Comparison of ENCODE assay signal across 9 cellular contexts in the genomic region with DNA sequence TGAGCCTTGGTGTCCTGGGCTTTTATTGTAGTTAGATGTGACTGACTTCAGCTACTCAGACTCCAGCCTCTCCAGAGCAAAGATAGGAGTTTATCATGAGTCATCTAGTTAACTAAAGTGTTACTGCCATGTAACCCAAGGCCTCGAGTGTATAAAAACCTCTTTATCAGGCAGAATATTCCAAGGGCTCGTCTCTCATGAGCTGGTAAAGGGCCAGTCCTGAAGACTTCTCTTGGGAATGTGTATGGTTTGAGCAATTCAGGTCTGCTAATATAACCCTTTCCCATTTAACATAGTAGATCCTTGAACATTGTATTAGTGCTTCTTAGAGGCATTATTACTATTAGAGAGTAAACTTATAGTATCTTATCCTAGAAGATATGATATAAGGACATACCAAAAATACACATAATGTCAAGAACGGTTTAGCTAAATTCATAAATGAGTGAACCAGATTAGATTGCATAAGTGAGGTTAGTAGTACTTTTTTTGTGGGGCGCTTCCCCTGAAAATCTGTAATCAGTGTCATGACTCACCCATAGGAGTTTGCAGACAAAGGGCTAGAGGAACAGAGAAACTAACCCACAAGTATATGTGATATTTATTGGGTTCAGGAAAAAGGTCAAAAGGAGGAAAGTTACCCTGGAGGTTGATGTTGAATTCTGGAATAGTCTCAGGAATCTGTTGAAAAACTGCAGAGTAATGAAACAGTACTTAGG. TPM values are rescaled to one million over a fixed set of nuclear protein-coding genes. Genes with fewer than 3 reads are reported as not detected.
DNase-seq lines count a peak whose midpoint lies in the region; ATAC-seq lines count a peak whose summit lies in the region.
"Had no signal": no experiment of that assay in that cellular context is flagged by ENCODE, and none has a peak within 500 bp of the region (broad histone marks: within the 10 kb centered on the region; RNA-seq: fewer than 3 reads in every experiment).

No MANE protein-coding gene starts in this region.

- DNase-seq in effector memory CD4-positive, alpha-beta T cell: no peak
- DNase-seq in mesenteric fat pad (ENCODE audit: low spot score) (no peak), NCI-H510A treated with DMSO at 0.1 percent for 48 hours (lab: John Stamatoyannopoulos, UW) (no peak), OCI-M2 (lab: John Stamatoyannopoulos, UW; ENCODE audit: unreplicated experiment) (no peak)
- DNase-seq: amygdala had no signal

- H3K4me3 ChIP-seq in HUES48 (ENCODE audit: low read depth, low read length) (no peak overlapping the region), skin epidermis (no peak overlapping the region)
- no peak overlapping the region for H3K4me3 ChIP-seq in effector memory CD4-positive, alpha-beta T cell (ENCODE audit: insufficient read depth, low read depth, low read length, poor library complexity, severe bottlenecking)

- no peak overlapping the region for H3K9ac ChIP-seq in HUES48 (ENCODE audit: low read depth, low read length)

- peak overlapping the region; percentile 12 for H3K27ac ChIP-seq in HUES48 (ENCODE audit: low read depth, low read length)
- peak overlapping the region; percentile 46 for H3K27ac ChIP-seq in effector memory CD4-positive, alpha-beta T cell (ENCODE audit: insufficient read depth, low read length, poor library complexity, severe bottlenecking)
- peak overlapping the region in 14 of 21 experiments; percentile 1 to 80 (median 43) for H3K27ac ChIP-seq in skin epidermis

- ATAC-seq in GM19452 (IDR thresholded peaks at IDR 0.05; ENCODE audit: unreplicated experiment) (peak; percentile 36), GM21367 (IDR thresholded peaks at IDR 0.05; ENCODE audit: unreplicated experiment) (no peak)

- no peaks in the 10 kb centered on the region for H3K27me3 ChIP-seq in HUES48 (ENCODE audit: control insufficient read depth, insufficient read depth, low read length)
- H3K27me3 ChIP-seq in effector memory CD4-positive, alpha-beta T cell (replicated peaks; ENCODE audit: control insufficient read depth, insufficient read depth, low read length, poor library complexity, severe bottlenecking): no peaks in the 10 kb centered on the region

- H3K36me3 ChIP-seq in HUES48 (ENCODE audit: control insufficient read depth, insufficient read depth, low read length): no peaks in the 10 kb centered on the region
- H3K36me3 ChIP-seq in effector memory CD4-positive, alpha-beta T cell (ENCODE audit: control insufficient read depth, insufficient read depth, low read length): no peaks in the 10 kb centered on the region

- no peaks in the 10 kb centered on the region for H3K9me3 ChIP-seq in HUES48 (ENCODE audit: control insufficient read depth, insufficient read depth, low read length)
- H3K9me3 ChIP-seq in effector memory CD4-positive, alpha-beta T cell (ENCODE audit: control insufficient read depth, low read length): no peaks in the 10 kb centered on the region

- H3K4me1 ChIP-seq in HUES48 (ENCODE audit: control insufficient read depth, insufficient read depth, low read length): peaks cover 23% of the 10 kb centered on the region
- peaks cover 6% of the 10 kb centered on the region for H3K4me1 ChIP-seq in effector memory CD4-positive, alpha-beta T cell (ENCODE audit: control insufficient read depth, insufficient read depth, low read length, poor library complexity, severe bottlenecking)

RNA-seq across cellular contexts. Expression of a gene that starts 16.0 kb away (rescaled TPM):
- total RNA-seq in mesenteric fat pad: 116 TPM
